In the genomic region with DNA sequence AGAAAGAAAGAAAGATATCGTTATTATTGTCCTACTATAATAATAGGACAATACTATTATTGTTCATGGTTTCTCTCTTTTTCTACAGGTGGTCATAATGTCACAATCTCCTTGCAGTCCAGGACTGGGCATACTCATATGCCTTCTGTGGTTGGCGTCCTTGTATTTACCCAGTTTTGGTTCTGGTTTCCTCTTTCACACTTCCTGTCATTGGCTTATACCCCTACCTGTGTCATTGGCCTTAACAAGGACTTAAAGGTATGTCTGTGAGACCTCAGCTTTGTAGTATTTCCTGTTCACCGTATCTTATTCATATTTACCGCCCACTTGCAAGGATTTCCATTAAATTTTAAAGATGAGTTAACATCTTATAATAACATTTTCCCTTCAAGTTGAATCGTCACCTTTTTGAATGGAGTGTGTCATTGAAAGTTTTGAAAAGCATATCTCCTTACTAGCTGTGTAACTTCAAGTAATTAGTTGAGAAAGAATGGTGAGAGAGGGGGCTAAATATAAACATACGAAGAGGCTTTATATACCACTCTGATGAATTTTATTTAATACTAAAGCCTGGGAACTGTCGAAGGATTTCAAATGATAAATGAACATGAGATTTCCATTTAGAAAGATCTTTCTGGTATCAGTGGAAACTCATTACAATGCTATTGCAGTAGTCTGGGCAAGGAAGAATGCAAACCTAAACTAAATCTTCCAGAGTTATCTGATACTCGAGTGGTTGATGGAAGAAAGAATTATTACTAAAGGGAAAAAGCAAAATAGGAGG, we compare ENCODE assay signal across 10 cellular contexts. TPM values are rescaled to one million over a fixed set of nuclear protein-coding genes. Genes with fewer than 3 reads are reported as not detected.
DNase-seq lines count a peak whose midpoint lies in the region; ATAC-seq, FAIRE-seq and TF ChIP-seq lines count a peak whose summit lies in the region.
"Had no signal": no experiment of that assay in that cellular context is flagged by ENCODE, and none has a peak within 500 bp of the region (broad histone marks: within the 10 kb centered on the region; RNA-seq: fewer than 3 reads in every experiment).

No MANE protein-coding gene starts in this region.

- intact Hi-C loops in sciatic nerve (cut with DNase I) = no loop called here

- H3K36me3 Mint-ChIP-seq in brain = peaks cover 39% of the 10 kb centered on the region

- FAIRE-seq in GM12891 (lab: Jason Lieb, UNC) = peak; percentile 77

- peak overlapping the region in 3 of 5 experiments; percentile 2 to 87 (median 42) for H3K27ac Mint-ChIP-seq in brain

- no peaks in the 10 kb centered on the region for H3K27me3 Mint-ChIP-seq in brain
- H3K27me3 Mint-ChIP-seq: central memory CD8-positive, alpha-beta T cell had no signal

- ATAC-seq in HG03442 (IDR thresholded peaks at IDR 0.05; ENCODE audit: unreplicated experiment) (peak; percentile 67), sciatic nerve (peak; percentile 32), HG03457 (IDR thresholded peaks at IDR 0.05; ENCODE audit: unreplicated experiment) (no peak)

- no peak overlapping the region for H3K4me3 Mint-ChIP-seq in brain
- H3K4me3 Mint-ChIP-seq: central memory CD8-positive, alpha-beta T cell had no signal

- DNase-seq in GM12891 (ENCODE audit: insufficient read length, low spot score) = no peak
- DNase-seq in sciatic nerve (ENCODE audit: low spot score) = no peak
- no peak for DNase-seq in GDM1 (lab: John Stamatoyannopoulos, UW)
- no peak for DNase-seq in HUDEP-2 (lab: John Stamatoyannopoulos, UW; ENCODE audit: unreplicated experiment in 76 of 76)
- no peak for DNase-seq in activated CD4-positive, alpha-beta T cell treated with anti-CD3 and anti-CD28 coated beads, Interleukin-2, amount 50 U/mL, for 48 hours
- DNase-seq: NCI-H524 had no signal

- no peak for TF ChIP-seq POLR2A in GM12891 (IDR thresholded peaks at IDR 0.05; ENCODE audit: low read depth, low read length)

- no peaks in the 10 kb centered on the region for H3K9me3 Mint-ChIP-seq in brain
- H3K9me3 Mint-ChIP-seq: central memory CD8-positive, alpha-beta T cell had no signal

- H3K4me1 Mint-ChIP-seq in brain = peaks cover 7% of the 10 kb centered on the region

- no peak for TF ChIP-seq CTCF in brain (conservative IDR thresholded peaks at IDR 0.05)

TF ChIP-seq in GM12891, 5 proteins besides CTCF, POLR2A, EP300 and RAD21:
- TF ChIP-seq SPI1 (IDR thresholded peaks at IDR 0.05; ENCODE audit: low read depth, low read length) (peak; percentile 68), POLR2AphosphoS5 (IDR thresholded peaks at IDR 0.05; ENCODE audit: low read depth, low read length) (no peak), PAX5 (IDR thresholded peaks at IDR 0.05; ENCODE audit: insufficient read depth, low read length, severe bottlenecking) (no peak)

RNA-seq across cellular contexts. Expression of gene HTR2B, which starts 36.6 kb away (rescaled TPM):
- 0.72 TPM for polyA plus RNA-seq in GM12891 (2012; ENCODE audit: low read depth, missing spikeins)
- not detected for polyA plus RNA-seq in brain (ENCODE audit: insufficient read depth, low read depth, low replicate concordance)
- total RNA-seq in sciatic nerve = 1.2 TPM

RNA-seq across cellular contexts. Expression of gene ARMC9, which starts 37.0 kb away (rescaled TPM):
- 9.8 TPM for polyA plus RNA-seq in GM12891 (2012; ENCODE audit: low read depth, missing spikeins)
- 11.3 TPM for polyA plus RNA-seq in brain (ENCODE audit: insufficient read depth, low read depth, low replicate concordance)
- total RNA-seq in sciatic nerve = 15.4 TPM
